In genomic region chr10:43225787-43226153, GRCh38 we compare ENCODE assay signal across 1 cellular context.
TF ChIP-seq lines count a peak whose summit lies in the region.

No MANE protein-coding gene starts in this region.

TF ChIP-seq in H1, 55 proteins besides CTCF, POLR2A, EP300 and RAD21 (continued from another document):
- no peak for TF ChIP-seq GTF2F1 (IDR thresholded peaks at IDR 0.05; ENCODE audit: borderline replicate concordance, low read depth, low read length)
- TF ChIP-seq BRCA1 (IDR thresholded peaks at IDR 0.05; ENCODE audit: low read depth, low read length), result no peak
- TF ChIP-seq CHD2 (IDR thresholded peaks at IDR 0.05; ENCODE audit: low read length), result no peak
- TF ChIP-seq CBX5 (IDR thresholded peaks at IDR 0.05; ENCODE audit: low read depth, low read length), result no peak
- no peak for TF ChIP-seq SUZ12 (IDR thresholded peaks at IDR 0.05; ENCODE audit: low read length)
- no peak for TF ChIP-seq SP1 (IDR thresholded peaks at IDR 0.05; ENCODE audit: low read depth, low read length)
- TF ChIP-seq EGR1 (IDR thresholded peaks at IDR 0.05; ENCODE audit: borderline replicate concordance, low read depth, low read length), result no peak
